Comparison of ENCODE assay signal across 4 cellular contexts in genomic region chrX:66096987-66097386, GRCh38. TPM values are rescaled to one million over a fixed set of nuclear protein-coding genes. Genes with fewer than 3 reads are reported as not detected.
"Had no signal": no experiment of that assay in that cellular context is flagged by ENCODE, and none has a peak within 500 bp of the region (broad histone marks: within the 10 kb centered on the region; RNA-seq: fewer than 3 reads in every experiment).

No MANE protein-coding gene starts in this region.

RNA-seq across cellular contexts. Expression of gene VSIG4, which starts 57.1 kb away (rescaled TPM):
- total RNA-seq: LHCN-M2, M059J, MCF 10A, NCI-H460 had no signal
